Comparison of ENCODE assay signal across 13 cellular contexts in genomic region chr17:15954222-15954621, GRCh38. TPM values are rescaled to one million over a fixed set of nuclear protein-coding genes. Genes with fewer than 3 reads are reported as not detected.
DNase-seq lines count a peak whose midpoint lies in the region; ATAC-seq, FAIRE-seq and TF ChIP-seq lines count a peak whose summit lies in the region.
"Had no signal": no experiment of that assay in that cellular context is flagged by ENCODE, and none has a peak within 500 bp of the region (broad histone marks: within the 10 kb centered on the region; RNA-seq: fewer than 3 reads in every experiment).

No MANE protein-coding gene starts in this region.

- no peaks in the 10 kb centered on the region for H3K9me3 Mint-ChIP-seq in naive thymus-derived CD8-positive, alpha-beta T cell

- H3K4me1 ChIP-seq in mammary epithelial cell (ENCODE audit: insufficient read depth, low read length): peaks cover 41% of the 10 kb centered on the region

- no peak overlapping the region for H3K4me3 Mint-ChIP-seq in naive thymus-derived CD8-positive, alpha-beta T cell

- H3K9me3 ChIP-seq in mammary epithelial cell (replicated peaks; ENCODE audit: insufficient read depth, low read length): no peaks in the 10 kb centered on the region

- peak overlapping the region; percentile 18 for H3K27ac ChIP-seq in mammary epithelial cell (ENCODE audit: insufficient read depth, low read depth, low read length)

- H3K27me3 ChIP-seq in BJ (ENCODE audit: control insufficient read depth, insufficient read depth, low read length): no peaks in the 10 kb centered on the region
- H3K27me3 ChIP-seq in mammary epithelial cell (ENCODE audit: insufficient read depth, low read length): no peaks in the 10 kb centered on the region

- no peak overlapping the region for H2AFZ ChIP-seq in mammary epithelial cell (ENCODE audit: low read depth, low read length)

- H4K20me1 ChIP-seq in mammary epithelial cell (ENCODE audit: insufficient read depth, low read length): no peaks in the 10 kb centered on the region

- no peak for FAIRE-seq in GM19239 (lab: Jason Lieb, UNC)
- FAIRE-seq: GM18507 had no signal

- ATAC-seq in HG03378 (IDR thresholded peaks at IDR 0.05; ENCODE audit: unreplicated experiment): no peak
- ATAC-seq in naive thymus-derived CD8-positive, alpha-beta T cell: no peak

- H3K36me3 Mint-ChIP-seq in naive thymus-derived CD8-positive, alpha-beta T cell: no peaks in the 10 kb centered on the region

- H3K79me2 ChIP-seq in mammary epithelial cell (ENCODE audit: insufficient read depth, low read length): peaks cover 92% of the 10 kb centered on the region

- H3K27ac Mint-ChIP-seq in naive thymus-derived CD8-positive, alpha-beta T cell: no peak overlapping the region

- intact Hi-C loops in mammary epithelial cell (cut with micrococcal nuclease): no loop called here

- H3K4me2 ChIP-seq in mammary epithelial cell (ENCODE audit: insufficient read depth, low read depth, low read length): no peak overlapping the region

- CTCF ChIA-PET in BJ (lab: Yijun Ruan, JAX): interaction anchor here (0.6 to 0.9 kb wide), 2 partner anchors 28 to 126 kb away, joined by 3 read pairs; no protein-coding TSS in a partner anchor
- CTCF ChIA-PET in mammary epithelial cell (lab: Charles Lee; ENCODE audit: low non-redundant PET): interaction anchor here (0.6 kb wide), 1 partner anchor 11 kb away, joined by 7 read pairs; no protein-coding TSS in a partner anchor

- TF ChIP-seq CTCF in BJ (IDR thresholded peaks at IDR 0.05; ENCODE audit: insufficient read depth, low read depth, low read length) (0 out of 2 replicates have a peak, but pooled peaks have one; percentile 11), mammary epithelial cell (conservative IDR thresholded peaks at IDR 0.05 in 1 of 2, IDR thresholded peaks at IDR 0.05 in 1 of 2; ENCODE audit: extremely low read depth in 1 of 2, insufficient read depth in 1 of 2, low read depth in 1 of 2, low read length in 2 of 2) (peak in 1 of 2 donors; percentile 21)

- H3K27me3 Mint-ChIP-seq in naive thymus-derived CD8-positive, alpha-beta T cell: peaks cover 0 to 5% (median 0%) of the 10 kb centered on the region in 5 donors

- peaks cover 5 to 13% (median 6%) of the 10 kb centered on the region in 4 donors for H3K4me1 Mint-ChIP-seq in naive thymus-derived CD8-positive, alpha-beta T cell

- H3K4me3 ChIP-seq in BJ (ENCODE audit: low read depth, low read length) (no peak overlapping the region), mammary epithelial cell (replicated peaks in 1 of 3; ENCODE audit: insufficient read depth in 1 of 3, low read depth in 2 of 3, low read length in 3 of 3) (no peak overlapping the region)

- H3K9ac ChIP-seq in mammary epithelial cell (ENCODE audit: insufficient read depth, low read length): no peak overlapping the region

- BruUV-seq in mammary epithelial cell (replicated peaks; lab: Mats Ljungman, UMichigan): no TSS peak

- WGBS in mammary epithelial cell (ENCODE audit: low coverage, missing lambda C conversion rate): 0% methylated on average over 4 of the region's 5 CpGs

- POLR2A ChIA-PET in BJ (lab: Charles Lee): no interaction called here
- POLR2A ChIA-PET in naive thymus-derived CD8-positive, alpha-beta T cell (lab: Charles Lee): no interaction called here

- DNase-seq in BJ (ENCODE audit: low read depth): peak; percentile 51
- peak; percentile 98 for DNase-seq in LHCN-M2 (ENCODE audit: low read depth)
- DNase-seq in mammary epithelial cell: peak; percentile 92
- peak; percentile 67 to 90 for DNase-seq in lung microvascular endothelial cell (ENCODE audit: low read depth in 2 of 2)
- no peak for DNase-seq in GM19239 (ENCODE audit: insufficient read length, low spot score)
- no peak for DNase-seq in middle frontal gyrus (ENCODE audit: extremely low spot score, low spot score)
- DNase-seq in naive thymus-derived CD8-positive, alpha-beta T cell: no peak
- DNase-seq: activated CD4-positive, CD25-positive, alpha-beta regulatory T cell treated with anti-CD3 and anti-CD28 coated beads, Interleukin-2, amount 50 U/mL, for 72 hours; activated naive CD4-positive, alpha-beta T cell; retina had no signal

- dilution Hi-C loops in mammary epithelial cell (cut with HindIII; ENCODE audit: low sequenced_read_pairs): no loop called here

- peaks cover 1% of the 10 kb centered on the region; the same call in 1 of the 2 replicates for H3K36me3 ChIP-seq in BJ (ENCODE audit: control insufficient read depth, insufficient read depth, low read length)
- H3K36me3 ChIP-seq in mammary epithelial cell (ENCODE audit: insufficient read depth, low read length): peaks cover 12% of the 10 kb centered on the region

- in situ Hi-C loops in mammary epithelial cell (cut with MboI; ENCODE audit: low sequenced_read_pairs in 2 of 2): no loop called here

RNA-seq across cellular contexts. Expression of gene ADORA2B, which starts 9.3 kb away (rescaled TPM):
- 8.0 and 10.5 TPM in 2 replicates for polyA plus RNA-seq in BJ (2011; rRNA removed)
- 4.6 and 5.6 TPM in 2 replicates for polyA minus RNA-seq in BJ (2011; rRNA and poly(A)+ RNA removed)
- 27.8 and 31.2 TPM in 2 replicates for total RNA-seq in LHCN-M2 (2014; rRNA removed)
- 8.8 TPM for polyA plus RNA-seq in LHCN-M2 (2012)
- total RNA-seq in mammary epithelial cell: 10 to 100 TPM; 44.9 to 73.7 TPM
- polyA plus RNA-seq in mammary epithelial cell: 70.6 TPM
- polyA minus RNA-seq in mammary epithelial cell: 27.4 TPM
- total RNA-seq in lung microvascular endothelial cell: 5.4 and 6.8 TPM in 2 replicates
- not detected for total RNA-seq in naive thymus-derived CD8-positive, alpha-beta T cell
- 1 to 10 TPM in 1 of 3 donors, under 1 TPM in 2; 0.23 to 2.2 (median 0.57) TPM for polyA plus RNA-seq in naive thymus-derived CD8-positive, alpha-beta T cell
- total RNA-seq: OCI-LY7 had no signal

RNA-seq across cellular contexts. Expression of gene ZSWIM7, which starts 45.3 kb away (rescaled TPM):
- 21.6 and 28.9 TPM in 2 replicates for polyA plus RNA-seq in BJ (2011; rRNA removed)
- 5.8 and 7.3 TPM in 2 replicates for polyA minus RNA-seq in BJ (2011; rRNA and poly(A)+ RNA removed)
- total RNA-seq in LHCN-M2 (2014; rRNA removed): 16.2 and 16.4 TPM in 2 replicates
- polyA plus RNA-seq in LHCN-M2 (2012): 23.4 TPM
- total RNA-seq in mammary epithelial cell: 10 to 100 TPM; 12.2 to 21.2 TPM
- 20.0 TPM for polyA plus RNA-seq in mammary epithelial cell
- polyA minus RNA-seq in mammary epithelial cell: 6.3 TPM
- total RNA-seq in lung microvascular endothelial cell: 14.2 and 15.3 TPM in 2 replicates
- 10 to 100 TPM; 37.3 to 37.6 TPM for total RNA-seq in naive thymus-derived CD8-positive, alpha-beta T cell
- polyA plus RNA-seq in naive thymus-derived CD8-positive, alpha-beta T cell: 10 to 100 TPM; 60.9 to 87.3 (median 69.3) TPM

RNA-seq across cellular contexts. Expression of gene TTC19, which starts 45.4 kb away (rescaled TPM):
- 2.8 and 3.7 TPM in 2 replicates for polyA plus RNA-seq in BJ (2011; rRNA removed)
- 4.3 and 5.1 TPM in 2 replicates for polyA minus RNA-seq in BJ (2011; rRNA and poly(A)+ RNA removed)
- 42.0 and 46.2 TPM in 2 replicates for total RNA-seq in LHCN-M2 (2014; rRNA removed)
- polyA plus RNA-seq in LHCN-M2 (2012): 13.7 TPM
- 10 to 100 TPM; 48.0 to 76.8 TPM for total RNA-seq in mammary epithelial cell
- polyA plus RNA-seq in mammary epithelial cell: 6.5 TPM
- 19.2 TPM for polyA minus RNA-seq in mammary epithelial cell
- 35.1 and 36.2 TPM in 2 replicates for total RNA-seq in lung microvascular endothelial cell
- 10 to 100 TPM; 37.0 to 37.6 TPM for total RNA-seq in naive thymus-derived CD8-positive, alpha-beta T cell
- polyA plus RNA-seq in naive thymus-derived CD8-positive, alpha-beta T cell: 10 to 100 TPM; 31.6 to 39.6 (median 35.1) TPM

Comparison
In these comparisons a context has a peak if more than half of its experiments do, and no peak if none do; other contexts are left out.
1. DNase-seq: peak in BJ (single experiment), LHCN-M2 (single experiment), mammary epithelial cell (single experiment) and lung microvascular endothelial cell (2 of 2); none in GM19239 (single experiment), middle frontal gyrus (single experiment) and naive thymus-derived CD8-positive, alpha-beta T cell (0 of 10).